Comparison of ENCODE assay signal across 26 cellular contexts in the genomic region with DNA sequence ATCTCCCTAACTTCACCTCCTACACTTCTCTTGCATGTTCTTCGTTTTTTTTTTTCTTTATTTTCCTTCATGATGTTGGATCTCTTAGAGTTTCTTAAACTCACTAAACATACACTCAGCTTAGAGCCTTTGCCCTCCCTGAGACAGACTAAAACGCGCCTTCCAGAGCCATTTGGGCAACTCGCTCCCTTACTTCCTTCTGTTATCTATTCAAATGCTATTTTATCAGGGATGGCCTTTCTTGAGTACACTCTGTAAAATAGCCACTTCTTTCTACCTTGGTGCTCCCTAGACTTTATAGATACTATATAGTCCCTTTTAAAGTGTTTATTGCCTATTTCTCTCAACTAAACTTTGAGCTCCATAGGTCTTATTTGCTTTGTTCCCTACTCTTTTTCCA.
"Had no signal": no experiment of that assay in that cellular context is flagged by ENCODE, and none has a peak within 500 bp of the region (broad histone marks: within the 10 kb centered on the region; RNA-seq: fewer than 3 reads in every experiment).

No MANE protein-coding gene starts in this region.

- H3K36me3 ChIP-seq: esophagus squamous epithelium, gastrocnemius medialis, heart right ventricle, left lung, lower lobe of right lung had no signal

- H3K27me3 ChIP-seq: esophagus squamous epithelium, gastrocnemius medialis, heart right ventricle, left lung had no signal

- H3K9me3 ChIP-seq: esophagus squamous epithelium, gastrocnemius medialis, heart right ventricle, left lung, lower lobe of right lung had no signal

- H3K27ac ChIP-seq: epithelial cell of prostate, esophagus squamous epithelium, gastrocnemius medialis, heart right ventricle, left lung, lower lobe of right lung had no signal

- DNase-seq: cortex of kidney; effector CD8-positive, alpha-beta T cell; effector memory CD8-positive, alpha-beta T cell; endodermal cell; erythroblast; esophagus squamous epithelium; foreskin fibroblast; foreskin melanocyte; gastrocnemius medialis; glutamatergic neuron; head of caudate nucleus; heart right ventricle; hypothalamus; immature natural killer cell; islet precursor cell; kidney; kidney glomerular epithelial cell; left lung; left ventricle myocardium superior; lower lobe of right lung; mesendoderm; midbrain had no signal

- ATAC-seq: effector memory CD8-positive, alpha-beta T cell; esophagus mucosa; gastrocnemius medialis; heart right ventricle; left lung; left ventricle myocardium superior; lower lobe of right lung had no signal

- H3K4me1 ChIP-seq: esophagus squamous epithelium, gastrocnemius medialis, heart right ventricle, left lung, lower lobe of right lung had no signal

- FAIRE-seq: colon, endometrium, kidney had no signal

- H3K4me3 ChIP-seq: esophagus squamous epithelium, gastrocnemius medialis, heart right ventricle, left lung, lower lobe of right lung had no signal
